In the genomic region with DNA sequence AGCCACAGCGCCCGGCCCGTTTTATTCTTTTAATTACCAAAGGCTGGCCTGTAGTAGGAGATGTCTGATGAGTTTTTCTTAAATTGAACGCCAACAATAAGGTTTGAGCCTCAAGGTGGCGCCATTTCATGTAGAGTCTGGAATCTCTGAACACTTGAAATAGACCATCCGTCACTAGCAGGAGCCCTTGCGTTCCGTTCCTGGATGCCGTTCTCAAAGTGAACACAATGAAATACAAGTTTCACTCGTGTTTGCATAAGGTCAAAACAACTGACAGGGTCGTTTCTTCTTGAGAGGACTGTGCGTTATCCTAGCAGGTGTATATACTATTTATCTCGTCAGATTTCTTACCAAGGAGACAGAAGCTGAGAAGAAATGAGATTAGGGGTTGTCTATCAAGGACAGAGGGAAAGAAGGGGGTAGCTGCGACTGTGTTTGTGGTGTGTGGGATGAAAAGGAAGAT, we compare ENCODE assay signal across 1 cellular context.
TF ChIP-seq lines count a peak whose summit lies in the region.

No MANE protein-coding gene starts in this region.

TF ChIP-seq in GM23338, 12 proteins besides CTCF, POLR2A, EP300 and RAD21 (continued from another document):
- TF ChIP-seq, protein P1, sequence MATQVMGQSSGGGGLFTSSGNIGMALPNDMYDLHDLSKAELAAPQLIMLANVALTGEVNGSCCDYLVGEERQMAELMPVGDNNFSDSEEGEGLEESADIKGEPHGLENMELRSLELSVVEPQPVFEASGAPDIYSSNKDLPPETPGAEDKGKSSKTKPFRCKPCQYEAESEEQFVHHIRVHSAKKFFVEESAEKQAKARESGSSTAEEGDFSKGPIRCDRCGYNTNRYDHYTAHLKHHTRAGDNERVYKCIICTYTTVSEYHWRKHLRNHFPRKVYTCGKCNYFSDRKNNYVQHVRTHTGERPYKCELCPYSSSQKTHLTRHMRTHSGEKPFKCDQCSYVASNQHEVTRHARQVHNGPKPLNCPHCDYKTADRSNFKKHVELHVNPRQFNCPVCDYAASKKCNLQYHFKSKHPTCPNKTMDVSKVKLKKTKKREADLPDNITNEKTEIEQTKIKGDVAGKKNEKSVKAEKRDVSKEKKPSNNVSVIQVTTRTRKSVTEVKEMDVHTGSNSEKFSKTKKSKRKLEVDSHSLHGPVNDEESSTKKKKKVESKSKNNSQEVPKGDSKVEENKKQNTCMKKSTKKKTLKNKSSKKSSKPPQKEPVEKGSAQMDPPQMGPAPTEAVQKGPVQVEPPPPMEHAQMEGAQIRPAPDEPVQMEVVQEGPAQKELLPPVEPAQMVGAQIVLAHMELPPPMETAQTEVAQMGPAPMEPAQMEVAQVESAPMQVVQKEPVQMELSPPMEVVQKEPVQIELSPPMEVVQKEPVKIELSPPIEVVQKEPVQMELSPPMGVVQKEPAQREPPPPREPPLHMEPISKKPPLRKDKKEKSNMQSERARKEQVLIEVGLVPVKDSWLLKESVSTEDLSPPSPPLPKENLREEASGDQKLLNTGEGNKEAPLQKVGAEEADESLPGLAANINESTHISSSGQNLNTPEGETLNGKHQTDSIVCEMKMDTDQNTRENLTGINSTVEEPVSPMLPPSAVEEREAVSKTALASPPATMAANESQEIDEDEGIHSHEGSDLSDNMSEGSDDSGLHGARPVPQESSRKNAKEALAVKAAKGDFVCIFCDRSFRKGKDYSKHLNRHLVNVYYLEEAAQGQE (IDR thresholded peaks at IDR 0.05; ENCODE audit: unreplicated experiment) = no peak
- TF ChIP-seq POLR2AphosphoS5 (IDR thresholded peaks at IDR 0.05; ENCODE audit: low read depth) (no peak), EZH2phosphoT487 (IDR thresholded peaks at IDR 0.05; ENCODE audit: unreplicated experiment) (no peak), STAT1 (IDR thresholded peaks at IDR 0.05; ENCODE audit: unreplicated experiment) (no peak), JUNB (IDR thresholded peaks at IDR 0.05; ENCODE audit: unreplicated experiment) (no peak)
